1 cellular context compared by ENCODE assay signal in the genomic region with DNA sequence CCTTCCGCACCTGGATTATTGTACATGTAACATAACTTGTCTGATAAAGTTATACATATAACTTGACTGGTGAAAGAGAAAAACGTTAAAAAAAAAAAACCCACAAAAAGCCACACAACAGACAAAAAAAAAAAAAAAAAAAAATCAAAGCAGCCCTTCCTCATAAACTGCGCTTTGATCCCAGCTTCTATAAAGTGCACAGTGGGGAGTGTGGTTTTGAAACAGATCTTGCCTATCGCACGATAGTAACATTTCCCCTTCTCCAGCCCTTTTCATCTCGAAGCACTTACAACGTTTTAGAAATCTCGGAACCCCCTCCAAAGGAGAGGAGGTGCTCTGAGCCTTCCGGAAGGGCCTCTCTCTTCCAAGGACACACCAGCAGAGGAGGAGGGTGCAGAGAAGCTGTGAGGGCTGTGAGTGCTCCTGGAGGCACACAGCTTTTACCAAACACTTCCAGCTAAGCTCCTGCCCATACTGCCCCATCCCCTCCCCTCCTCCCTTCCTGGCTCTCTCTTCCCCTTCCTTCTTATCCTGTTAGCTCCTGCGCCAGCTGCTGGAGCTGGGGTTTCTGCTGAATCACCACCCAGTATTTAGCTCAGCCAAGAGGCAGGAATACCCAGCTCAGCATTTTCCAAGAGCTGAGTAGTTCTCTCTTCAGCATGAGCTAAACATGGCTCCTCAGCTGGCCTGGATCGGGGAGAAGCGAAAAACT.
A peak's percentile ranks its signal among the peaks of the same experiment; 100 is the strongest.
TF ChIP-seq lines count a peak whose summit lies in the region.

No MANE protein-coding gene starts in this region.

TF ChIP-seq in WTC11, 78 proteins besides CTCF, POLR2A, EP300 and RAD21:
- TF ChIP-seq, protein P1, sequence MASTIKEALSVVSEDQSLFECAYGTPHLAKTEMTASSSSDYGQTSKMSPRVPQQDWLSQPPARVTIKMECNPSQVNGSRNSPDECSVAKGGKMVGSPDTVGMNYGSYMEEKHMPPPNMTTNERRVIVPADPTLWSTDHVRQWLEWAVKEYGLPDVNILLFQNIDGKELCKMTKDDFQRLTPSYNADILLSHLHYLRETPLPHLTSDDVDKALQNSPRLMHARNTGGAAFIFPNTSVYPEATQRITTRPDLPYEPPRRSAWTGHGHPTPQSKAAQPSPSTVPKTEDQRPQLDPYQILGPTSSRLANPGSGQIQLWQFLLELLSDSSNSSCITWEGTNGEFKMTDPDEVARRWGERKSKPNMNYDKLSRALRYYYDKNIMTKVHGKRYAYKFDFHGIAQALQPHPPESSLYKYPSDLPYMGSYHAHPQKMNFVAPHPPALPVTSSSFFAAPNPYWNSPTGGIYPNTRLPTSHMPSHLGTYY (CRISPR knock-in tag; IDR thresholded peaks at IDR 0.05): no peak
- TF ChIP-seq RELA (CRISPR knock-in tag; IDR thresholded peaks at IDR 0.05; ENCODE audit: borderline replicate concordance) (no peak), ZNF263 (CRISPR knock-in tag; IDR thresholded peaks at IDR 0.05; ENCODE audit: low read depth) (peak; percentile 83), JAZF1 (CRISPR knock-in tag; IDR thresholded peaks at IDR 0.05) (no peak), CREM (CRISPR knock-in tag; IDR thresholded peaks at IDR 0.05) (no peak), TP53 (CRISPR knock-in tag; IDR thresholded peaks at IDR 0.05) (no peak), SP1 (CRISPR knock-in tag; conservative IDR thresholded peaks at IDR 0.05) (no peak), NFE2L1 (CRISPR knock-in tag; IDR thresholded peaks at IDR 0.05) (peak; percentile 59; the same call in 1 of the 2 replicates), FOXP1 (CRISPR knock-in tag; IDR thresholded peaks at IDR 0.05; ENCODE audit: borderline replicate concordance) (no peak), ZNF121 (CRISPR knock-in tag; IDR thresholded peaks at IDR 0.05) (no peak), IRF2 (CRISPR knock-in tag; IDR thresholded peaks at IDR 0.05; ENCODE audit: borderline replicate concordance, low read depth) (no peak), ATF1 (CRISPR knock-in tag; IDR thresholded peaks at IDR 0.05) (no peak), SMAD4 (CRISPR knock-in tag; IDR thresholded peaks at IDR 0.05) (no peak), CREB1 (CRISPR knock-in tag; IDR thresholded peaks at IDR 0.05) (0 out of 2 replicates have a peak, but pooled peaks have one; percentile 11)
- TF ChIP-seq, protein P2, sequence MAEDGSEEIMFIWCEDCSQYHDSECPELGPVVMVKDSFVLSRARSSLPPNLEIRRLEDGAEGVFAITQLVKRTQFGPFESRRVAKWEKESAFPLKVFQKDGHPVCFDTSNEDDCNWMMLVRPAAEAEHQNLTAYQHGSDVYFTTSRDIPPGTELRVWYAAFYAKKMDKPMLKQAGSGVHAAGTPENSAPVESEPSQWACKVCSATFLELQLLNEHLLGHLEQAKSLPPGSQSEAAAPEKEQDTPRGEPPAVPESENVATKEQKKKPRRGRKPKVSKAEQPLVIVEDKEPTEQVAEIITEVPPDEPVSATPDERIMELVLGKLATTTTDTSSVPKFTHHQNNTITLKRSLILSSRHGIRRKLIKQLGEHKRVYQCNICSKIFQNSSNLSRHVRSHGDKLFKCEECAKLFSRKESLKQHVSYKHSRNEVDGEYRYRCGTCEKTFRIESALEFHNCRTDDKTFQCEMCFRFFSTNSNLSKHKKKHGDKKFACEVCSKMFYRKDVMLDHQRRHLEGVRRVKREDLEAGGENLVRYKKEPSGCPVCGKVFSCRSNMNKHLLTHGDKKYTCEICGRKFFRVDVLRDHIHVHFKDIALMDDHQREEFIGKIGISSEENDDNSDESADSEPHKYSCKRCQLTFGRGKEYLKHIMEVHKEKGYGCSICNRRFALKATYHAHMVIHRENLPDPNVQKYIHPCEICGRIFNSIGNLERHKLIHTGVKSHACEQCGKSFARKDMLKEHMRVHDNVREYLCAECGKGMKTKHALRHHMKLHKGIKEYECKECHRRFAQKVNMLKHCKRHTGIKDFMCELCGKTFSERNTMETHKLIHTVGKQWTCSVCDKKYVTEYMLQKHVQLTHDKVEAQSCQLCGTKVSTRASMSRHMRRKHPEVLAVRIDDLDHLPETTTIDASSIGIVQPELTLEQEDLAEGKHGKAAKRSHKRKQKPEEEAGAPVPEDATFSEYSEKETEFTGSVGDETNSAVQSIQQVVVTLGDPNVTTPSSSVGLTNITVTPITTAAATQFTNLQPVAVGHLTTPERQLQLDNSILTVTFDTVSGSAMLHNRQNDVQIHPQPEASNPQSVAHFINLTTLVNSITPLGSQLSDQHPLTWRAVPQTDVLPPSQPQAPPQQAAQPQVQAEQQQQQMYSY (CRISPR knock-in tag; IDR thresholded peaks at IDR 0.05): 0 out of 2 replicates have a peak, but pooled peaks have one; percentile 38
- TF ChIP-seq, protein P3, sequence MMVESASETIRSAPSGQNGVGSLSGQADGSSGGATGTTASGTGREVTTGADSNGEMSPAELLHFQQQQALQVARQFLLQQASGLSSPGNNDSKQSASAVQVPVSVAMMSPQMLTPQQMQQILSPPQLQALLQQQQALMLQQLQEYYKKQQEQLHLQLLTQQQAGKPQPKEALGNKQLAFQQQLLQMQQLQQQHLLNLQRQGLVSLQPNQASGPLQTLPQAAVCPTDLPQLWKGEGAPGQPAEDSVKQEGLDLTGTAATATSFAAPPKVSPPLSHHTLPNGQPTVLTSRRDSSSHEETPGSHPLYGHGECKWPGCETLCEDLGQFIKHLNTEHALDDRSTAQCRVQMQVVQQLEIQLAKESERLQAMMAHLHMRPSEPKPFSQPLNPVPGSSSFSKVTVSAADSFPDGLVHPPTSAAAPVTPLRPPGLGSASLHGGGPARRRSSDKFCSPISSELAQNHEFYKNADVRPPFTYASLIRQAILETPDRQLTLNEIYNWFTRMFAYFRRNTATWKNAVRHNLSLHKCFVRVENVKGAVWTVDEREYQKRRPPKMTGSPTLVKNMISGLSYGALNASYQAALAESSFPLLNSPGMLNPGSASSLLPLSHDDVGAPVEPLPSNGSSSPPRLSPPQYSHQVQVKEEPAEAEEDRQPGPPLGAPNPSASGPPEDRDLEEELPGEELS (CRISPR knock-in tag; IDR thresholded peaks at IDR 0.05): no peak
